1 cellular context compared by ENCODE assay signal in the genomic region with DNA sequence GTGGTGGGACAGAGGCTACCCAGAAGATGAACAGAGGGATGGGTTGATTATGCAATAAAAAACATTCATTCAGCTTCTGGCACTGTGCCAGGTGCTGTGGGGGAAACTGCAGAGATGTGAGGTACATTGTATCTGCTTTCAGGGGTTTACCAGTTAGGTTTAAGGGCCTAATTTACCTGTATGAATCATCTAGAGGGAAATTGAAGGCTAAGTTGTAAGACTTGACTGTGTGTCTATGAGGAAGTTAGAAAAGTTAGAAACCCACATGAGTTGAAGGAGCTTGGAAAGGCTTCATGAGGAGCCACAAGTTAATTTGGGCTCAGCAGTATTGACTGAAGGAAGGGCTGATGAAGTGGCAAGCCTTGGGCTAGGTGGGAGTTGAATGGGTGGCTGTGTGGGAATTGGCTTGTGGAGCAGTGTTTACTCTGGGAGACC.
A peak's percentile ranks its signal among the peaks of the same experiment; 100 is the strongest.
TF ChIP-seq lines count a peak whose summit lies in the region.

No MANE protein-coding gene starts in this region.

TF ChIP-seq in GM12878, 131 proteins besides CTCF, POLR2A, EP300 and RAD21 (continued from another document):
- TF ChIP-seq, protein P1, sequence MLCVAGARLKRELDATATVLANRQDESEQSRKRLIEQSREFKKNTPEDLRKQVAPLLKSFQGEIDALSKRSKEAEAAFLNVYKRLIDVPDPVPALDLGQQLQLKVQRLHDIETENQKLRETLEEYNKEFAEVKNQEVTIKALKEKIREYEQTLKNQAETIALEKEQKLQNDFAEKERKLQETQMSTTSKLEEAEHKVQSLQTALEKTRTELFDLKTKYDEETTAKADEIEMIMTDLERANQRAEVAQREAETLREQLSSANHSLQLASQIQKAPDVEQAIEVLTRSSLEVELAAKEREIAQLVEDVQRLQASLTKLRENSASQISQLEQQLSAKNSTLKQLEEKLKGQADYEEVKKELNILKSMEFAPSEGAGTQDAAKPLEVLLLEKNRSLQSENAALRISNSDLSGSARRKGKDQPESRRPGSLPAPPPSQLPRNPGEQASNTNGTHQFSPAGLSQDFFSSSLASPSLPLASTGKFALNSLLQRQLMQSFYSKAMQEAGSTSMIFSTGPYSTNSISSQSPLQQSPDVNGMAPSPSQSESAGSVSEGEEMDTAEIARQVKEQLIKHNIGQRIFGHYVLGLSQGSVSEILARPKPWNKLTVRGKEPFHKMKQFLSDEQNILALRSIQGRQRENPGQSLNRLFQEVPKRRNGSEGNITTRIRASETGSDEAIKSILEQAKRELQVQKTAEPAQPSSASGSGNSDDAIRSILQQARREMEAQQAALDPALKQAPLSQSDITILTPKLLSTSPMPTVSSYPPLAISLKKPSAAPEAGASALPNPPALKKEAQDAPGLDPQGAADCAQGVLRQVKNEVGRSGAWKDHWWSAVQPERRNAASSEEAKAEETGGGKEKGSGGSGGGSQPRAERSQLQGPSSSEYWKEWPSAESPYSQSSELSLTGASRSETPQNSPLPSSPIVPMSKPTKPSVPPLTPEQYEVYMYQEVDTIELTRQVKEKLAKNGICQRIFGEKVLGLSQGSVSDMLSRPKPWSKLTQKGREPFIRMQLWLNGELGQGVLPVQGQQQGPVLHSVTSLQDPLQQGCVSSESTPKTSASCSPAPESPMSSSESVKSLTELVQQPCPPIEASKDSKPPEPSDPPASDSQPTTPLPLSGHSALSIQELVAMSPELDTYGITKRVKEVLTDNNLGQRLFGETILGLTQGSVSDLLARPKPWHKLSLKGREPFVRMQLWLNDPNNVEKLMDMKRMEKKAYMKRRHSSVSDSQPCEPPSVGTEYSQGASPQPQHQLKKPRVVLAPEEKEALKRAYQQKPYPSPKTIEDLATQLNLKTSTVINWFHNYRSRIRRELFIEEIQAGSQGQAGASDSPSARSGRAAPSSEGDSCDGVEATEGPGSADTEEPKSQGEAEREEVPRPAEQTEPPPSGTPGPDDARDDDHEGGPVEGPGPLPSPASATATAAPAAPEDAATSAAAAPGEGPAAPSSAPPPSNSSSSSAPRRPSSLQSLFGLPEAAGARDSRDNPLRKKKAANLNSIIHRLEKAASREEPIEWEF (IDR thresholded peaks at IDR 0.05; ENCODE audit: insufficient replicate concordance, low read depth, low read length), result no peak
- no peak for TF ChIP-seq LARP7 (IDR thresholded peaks at IDR 0.05)
- peak; percentile 81 for TF ChIP-seq RUNX3 (IDR thresholded peaks at IDR 0.05; ENCODE audit: low read length)
- 0 out of 2 replicates have a peak, but pooled peaks have one; percentile 62 for TF ChIP-seq ZBED1 (IDR thresholded peaks at IDR 0.05; ENCODE audit: borderline replicate concordance)
- TF ChIP-seq FOXM1 (IDR thresholded peaks at IDR 0.05; ENCODE audit: low read depth, low read length), result peak; percentile 83; the same call in 1 of the 2 replicates
- TF ChIP-seq PAX5 (IDR thresholded peaks at IDR 0.05; ENCODE audit: borderline replicate concordance, low read depth, low read length), result peak; percentile 22; the same call in 1 of the 2 replicates
- TF ChIP-seq CBX5 (IDR thresholded peaks at IDR 0.05; ENCODE audit: low read depth), result no peak
- TF ChIP-seq MXI1 (IDR thresholded peaks at IDR 0.05; ENCODE audit: low read depth, low read length), result peak; percentile 64; the same call in 1 of the 2 replicates
- peak; percentile 34 to 61; a peak in 2 of 4 replicates for TF ChIP-seq BHLHE40 (IDR thresholded peaks at IDR 0.05; ENCODE audit: borderline replicate concordance in 1 of 2, low read depth in 2 of 2, low read length in 1 of 2)
- TF ChIP-seq IKZF2 (IDR thresholded peaks at IDR 0.05), result peak; percentile 81 to 86
- TF ChIP-seq MTA2 (IDR thresholded peaks at IDR 0.05; ENCODE audit: low read depth), result peak; percentile 85
- TF ChIP-seq CHD4 (IDR thresholded peaks at IDR 0.05), result no peak
- TF ChIP-seq SMAD1 (IDR thresholded peaks at IDR 0.05; ENCODE audit: low read depth, partially characterized antibody), result peak; percentile 100
- TF ChIP-seq DPF2 (IDR thresholded peaks at IDR 0.05), result peak; percentile 37; the same call in 1 of the 2 replicates
- TF ChIP-seq ATF7 (IDR thresholded peaks at IDR 0.05; ENCODE audit: low read depth), result peak; percentile 50
- TF ChIP-seq PML (IDR thresholded peaks at IDR 0.05; ENCODE audit: low read length), result peak; percentile 46; the same call in 1 of the 2 replicates
- TF ChIP-seq JUNB (IDR thresholded peaks at IDR 0.05), result peak; percentile 78
- TF ChIP-seq, protein P2, sequence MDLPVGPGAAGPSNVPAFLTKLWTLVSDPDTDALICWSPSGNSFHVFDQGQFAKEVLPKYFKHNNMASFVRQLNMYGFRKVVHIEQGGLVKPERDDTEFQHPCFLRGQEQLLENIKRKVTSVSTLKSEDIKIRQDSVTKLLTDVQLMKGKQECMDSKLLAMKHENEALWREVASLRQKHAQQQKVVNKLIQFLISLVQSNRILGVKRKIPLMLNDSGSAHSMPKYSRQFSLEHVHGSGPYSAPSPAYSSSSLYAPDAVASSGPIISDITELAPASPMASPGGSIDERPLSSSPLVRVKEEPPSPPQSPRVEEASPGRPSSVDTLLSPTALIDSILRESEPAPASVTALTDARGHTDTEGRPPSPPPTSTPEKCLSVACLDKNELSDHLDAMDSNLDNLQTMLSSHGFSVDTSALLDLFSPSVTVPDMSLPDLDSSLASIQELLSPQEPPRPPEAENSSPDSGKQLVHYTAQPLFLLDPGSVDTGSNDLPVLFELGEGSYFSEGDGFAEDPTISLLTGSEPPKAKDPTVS (IDR thresholded peaks at IDR 0.05; ENCODE audit: low read depth, low read length), result no peak
- TF ChIP-seq CEBPB (IDR thresholded peaks at IDR 0.05; ENCODE audit: borderline replicate concordance in 1 of 2, low read depth in 2 of 2, low read length in 2 of 2), result peak; percentile 79; a peak in 3 of 4 replicates
- 0 out of 2 replicates have a peak, but pooled peaks have one; percentile 18 for TF ChIP-seq MEF2A (IDR thresholded peaks at IDR 0.05; ENCODE audit: insufficient read depth, low read depth, low read length)
